In genomic region chr17:60134396-60135159, GRCh38 we compare ENCODE assay signal across 8 cellular contexts. TPM values are rescaled to one million over a fixed set of nuclear protein-coding genes. Genes with fewer than 3 reads are reported as not detected.
A peak's percentile ranks its signal among the peaks of the same experiment; 100 is the strongest.
DNase-seq lines count a peak whose midpoint lies in the region; ATAC-seq, FAIRE-seq and TF ChIP-seq lines count a peak whose summit lies in the region.

No MANE protein-coding gene starts in this region.

- peak overlapping the region; percentile 97 to 99 for H3K4me3 Mint-ChIP-seq in activated T-cell treated with anti-CD3 and anti-CD28 coated beads, Interleukin-2, amount 50 U/mL, for 72 hours

- H3K4me1 Mint-ChIP-seq in activated T-cell treated with anti-CD3 and anti-CD28 coated beads, Interleukin-2, amount 50 U/mL, for 72 hours (ENCODE audit: low read depth), result peaks cover 45% of the 10 kb centered on the region

- peaks cover 0 to 1% of the 10 kb centered on the region in 2 donors for H3K9me3 Mint-ChIP-seq in activated T-cell treated with anti-CD3 and anti-CD28 coated beads, Interleukin-2, amount 50 U/mL, for 72 hours

- peak; percentile 20 for ATAC-seq in HG03460 (IDR thresholded peaks at IDR 0.05; ENCODE audit: unreplicated experiment)
- ATAC-seq in activated T-cell treated with anti-CD3 and anti-CD28 coated beads, Interleukin-2, amount 50 U/mL, for 72 hours (replicated peaks in 1 of 2), result peak; percentile 6 to 18
- peak; percentile 6 to 40 (median 21) for ATAC-seq in pancreas
- no peak for ATAC-seq in HG03139 (IDR thresholded peaks at IDR 0.05; ENCODE audit: unreplicated experiment)
- no peak for ATAC-seq in GM19397 (IDR thresholded peaks at IDR 0.05; ENCODE audit: unreplicated experiment)

- DNase-seq in GM03348 (ENCODE audit: low spot score) (peak; percentile 51), glomerular visceral epithelial cell (ENCODE audit: extremely low spot score) (peak; percentile 24), pancreas (peak in 4 of 6 donors; percentile 3 to 21 (median 13)), T1000 (lab: John Stamatoyannopoulos, UW) (no peak)
- DNase-seq in activated T-cell treated with anti-CD3 and anti-CD28 coated beads, Interleukin-2, amount 50 U/mL, for 72 hours, result peak; percentile 0 to 28

- H3K27ac Mint-ChIP-seq in activated T-cell treated with anti-CD3 and anti-CD28 coated beads, Interleukin-2, amount 50 U/mL, for 72 hours, result peak overlapping the region; percentile 95

- FAIRE-seq in pancreas (lab: Jason Lieb, UNC), result no peak

- H3K4me1 ChIP-seq in pancreas, result peaks cover 0 to 12% (median under 1%) of the 10 kb centered on the region in 3 donors

- H3K9me3 ChIP-seq in pancreas, result no peaks in the 10 kb centered on the region

- H3K36me3 Mint-ChIP-seq in activated T-cell treated with anti-CD3 and anti-CD28 coated beads, Interleukin-2, amount 50 U/mL, for 72 hours (ENCODE audit: insufficient read depth in 2 of 2), result peaks cover 11 to 16% of the 10 kb centered on the region in 2 donors

- peak overlapping the region in 2 of 4 donors; percentile 23 to 75 for H3K27ac ChIP-seq in pancreas

- 9 to 10% methylated on average over 16 of the region's 16 CpGs for WGBS in pancreas, 2 donors

- peak overlapping the region; percentile 49 to 80 (median 70) for H3K4me3 ChIP-seq in pancreas

- no peaks in the 10 kb centered on the region for H3K36me3 ChIP-seq in pancreas

- peaks cover 30% of the 10 kb centered on the region for H3K27me3 Mint-ChIP-seq in activated T-cell treated with anti-CD3 and anti-CD28 coated beads, Interleukin-2, amount 50 U/mL, for 72 hours (ENCODE audit: low read depth)

- intact Hi-C loops in pancreas (cut with DNase I), result loop anchor here in 1 of 3 donors (10.0 kb wide), 1 partner anchor 290 kb away; the partner anchor contains the start of gene CHCT1

- TF ChIP-seq CTCF in pancreas (IDR thresholded peaks at IDR 0.05), result no peak

- peaks cover 0 to 9% (median 2%) of the 10 kb centered on the region in 4 donors for H3K27me3 ChIP-seq in pancreas

RNA-seq across cellular contexts. Expression of gene CA4, which starts 15.2 kb away (rescaled TPM):
- not detected for total RNA-seq in activated T-cell treated with anti-CD3 and anti-CD28 coated beads, Interleukin-2, amount 50 U/mL, for 72 hours
- 10 to 100 TPM in 5 of 6 donors, 1 to 10 TPM in 1; 7.5 to 22.5 (median 18.5) TPM for total RNA-seq in pancreas
- 10 to 100 TPM; 32.0 to 75.7 TPM for polyA plus RNA-seq in pancreas

RNA-seq across cellular contexts. Expression of gene HEATR6, which starts 55.9 kb away (rescaled TPM):
- 10 to 100 TPM; 27.8 to 36.9 TPM for total RNA-seq in activated T-cell treated with anti-CD3 and anti-CD28 coated beads, Interleukin-2, amount 50 U/mL, for 72 hours
- 10 to 100 TPM in 1 of 6 donors, 1 to 10 TPM in 5; 4.2 to 11.9 (median 6.2) TPM for total RNA-seq in pancreas
- 1 to 10 TPM; 6.5 to 6.9 TPM for polyA plus RNA-seq in pancreas

Comparison
In these comparisons a context has a peak if more than half of its experiments do, and no peak if none do; other contexts are left out.
1. ATAC-seq: peak in HG03460 (single experiment), activated T-cell treated with anti-CD3 and anti-CD28 coated beads, Interleukin-2, amount 50 U/mL, for 72 hours (2 of 2) and pancreas (4 of 4); none in HG03139 (single experiment) and GM19397 (single experiment).
2. RNA of gene CA4, which starts 15.2 kb away (total RNA-seq): 7.5 to 22.5 TPM in pancreas; not detected in activated T-cell treated with anti-CD3 and anti-CD28 coated beads, Interleukin-2, amount 50 U/mL, for 72 hours; every median in the first group is over 4 times any median in the second.